8 cellular contexts compared by ENCODE assay signal in genomic region chr1:21217812-21218596, GRCh38. TPM values are rescaled to one million over a fixed set of nuclear protein-coding genes. Genes with fewer than 3 reads are reported as not detected.
DNase-seq lines count a peak whose midpoint lies in the region; ATAC-seq and TF ChIP-seq lines count a peak whose summit lies in the region.

No MANE protein-coding gene starts in this region.

- ATAC-seq in GM18858 (IDR thresholded peaks at IDR 0.05; ENCODE audit: unreplicated experiment), result no peak

- no peaks in the 10 kb centered on the region for H3K36me3 ChIP-seq in PC-9 (ENCODE audit: low read depth)
- peaks cover 42 to 58% of the 10 kb centered on the region in 2 donors for H3K36me3 ChIP-seq in ascending aorta
- peaks cover 0 to 30% (median 14%) of the 10 kb centered on the region in 4 donors for H3K36me3 ChIP-seq in transverse colon

- no peak overlapping the region for H2AFZ ChIP-seq in PC-9

- in situ Hi-C loops in transverse colon (cut with MboI; ENCODE audit: low pct_ligation_motif_present in 1 of 4, low pct_unique_long_range_greater_than_20kb in 1 of 4, low sequenced_read_pairs in 3 of 4), result loop anchor here in 2 of 4 donors (25.0 kb wide), 2 partner anchors 531 to 681 kb away; no protein-coding TSS in a partner anchor

- DNase-seq in NCI-H510A treated with DMSO at 0.1 percent for 48 hours (lab: John Stamatoyannopoulos, UW) (peak; percentile 3), NCI-H510A (lab: John Stamatoyannopoulos, UW) (no peak), PC-9 (peak in 1 of 2 experiments; percentile 25), ascending aorta (ENCODE audit: low spot score in 2 of 2) (no peak), left kidney (ENCODE audit: low read depth, low spot score) (peak; percentile 58), transverse colon (peak; percentile 30), LoVo (ENCODE audit: low spot score) (no peak)

- POLR2A ChIA-PET in PC-9 (lab: Charles Lee; ENCODE audit: unreplicated experiment), result no interaction called here

- 81% methylated on average over 11 of the region's 20 CpGs; no CpG with 5 or more reads in 1 of the 2 donors for WGBS in transverse colon (ENCODE audit: low coverage in 1 of 2), 2 donors

- no peaks in the 10 kb centered on the region for H3K79me2 ChIP-seq in PC-9 (ENCODE audit: low read depth)

- H3K9me2 ChIP-seq in PC-9 (ENCODE audit: insufficient read depth), result no peaks in the 10 kb centered on the region

- CTCF ChIA-PET in PC-9 (lab: Charles Lee), result interaction anchor here (0.6 to 1.5 kb wide), 3 partner anchors 14 to 522 kb away, joined by 3 to 5 read pairs (median 3); no protein-coding TSS in a partner anchor

- H3K27ac ChIP-seq in PC-9 (no peak overlapping the region), ascending aorta (no peak overlapping the region), transverse colon (no peak overlapping the region)

- no peak for TF ChIP-seq EP300 in transverse colon (IDR thresholded peaks at IDR 0.05; ENCODE audit: low read depth)

- TF ChIP-seq CTCF in PC-9 (conservative IDR thresholded peaks at IDR 0.05), result peak; percentile 46; the same call in 1 of the 2 replicates
- peak in 2 of 3 experiments; percentile 32 to 44 for TF ChIP-seq CTCF in ascending aorta (IDR thresholded peaks at IDR 0.05)
- TF ChIP-seq CTCF in transverse colon (IDR thresholded peaks at IDR 0.05), result peak; percentile 23 to 32 (median 28)

- no peaks in the 10 kb centered on the region for H3K27me3 ChIP-seq in PC-9 (ENCODE audit: insufficient read depth, low read depth)
- H3K27me3 ChIP-seq in ascending aorta, result no peaks in the 10 kb centered on the region
- no peaks in the 10 kb centered on the region for H3K27me3 ChIP-seq in transverse colon

- H3K4me3 ChIP-seq in PC-9 (no peak overlapping the region), ascending aorta (no peak overlapping the region), transverse colon (no peak overlapping the region)

- no peaks in the 10 kb centered on the region for H4K20me1 ChIP-seq in PC-9 (ENCODE audit: insufficient read depth)

- H3K4me2 ChIP-seq in PC-9, result no peak overlapping the region

- H3K4me1 ChIP-seq in PC-9 (replicated peaks; ENCODE audit: insufficient read depth) (no peaks in the 10 kb centered on the region), ascending aorta (no peaks in the 10 kb centered on the region), transverse colon (no peaks in the 10 kb centered on the region)

- intact Hi-C loops in PC-9 (cut with micrococcal nuclease; ENCODE audit: unreplicated experiment) (no loop called here), ascending aorta (cut with DNase I) (loop anchor here (5.0 kb wide), 1 partner anchor 149 kb away; no protein-coding TSS in a partner anchor), transverse colon (cut with DNase I; ENCODE audit: low total_unique reads) (no loop called here)

- TSS peak; percentile 44 for BruUV-seq in PC-9 (replicated peaks; lab: Mats Ljungman, UMichigan)

- no peaks in the 10 kb centered on the region for H3F3A ChIP-seq in PC-9 (ENCODE audit: insufficient read depth, low read depth)

- no peak for TF ChIP-seq POLR2A in transverse colon (IDR thresholded peaks at IDR 0.05)

- H3K9me3 ChIP-seq in PC-9 (ENCODE audit: insufficient read depth, low read depth), result no peaks in the 10 kb centered on the region
- no peaks in the 10 kb centered on the region for H3K9me3 ChIP-seq in ascending aorta
- no peaks in the 10 kb centered on the region for H3K9me3 ChIP-seq in transverse colon

RNA-seq across cellular contexts. Expression of gene EIF4G3, which starts 41.3 kb away (rescaled TPM):
- 52.6 and 63.2 TPM in 2 replicates for total RNA-seq in PC-9 (2021)
- 33.7 TPM for total RNA-seq in ascending aorta
- total RNA-seq in transverse colon, result 100 to 1,000 TPM in 2 of 4 donors, 10 to 100 TPM in 2; 82.1 to 143 (median 101) TPM

Comparison
In these comparisons a context has a peak if more than half of its experiments do, and no peak if none do; other contexts are left out.
1. DNase-seq: peak in NCI-H510A treated with DMSO at 0.1 percent for 48 hours (single experiment), left kidney (single experiment) and transverse colon (single experiment); none in NCI-H510A (single experiment), ascending aorta (0 of 2) and LoVo (single experiment).
2. Peak in every context shown above with its lines, with median percentiles within 50 percentile points of each other: CTCF ChIP-seq.